Comparison of ENCODE assay signal across 8 cellular contexts in the genomic region with DNA sequence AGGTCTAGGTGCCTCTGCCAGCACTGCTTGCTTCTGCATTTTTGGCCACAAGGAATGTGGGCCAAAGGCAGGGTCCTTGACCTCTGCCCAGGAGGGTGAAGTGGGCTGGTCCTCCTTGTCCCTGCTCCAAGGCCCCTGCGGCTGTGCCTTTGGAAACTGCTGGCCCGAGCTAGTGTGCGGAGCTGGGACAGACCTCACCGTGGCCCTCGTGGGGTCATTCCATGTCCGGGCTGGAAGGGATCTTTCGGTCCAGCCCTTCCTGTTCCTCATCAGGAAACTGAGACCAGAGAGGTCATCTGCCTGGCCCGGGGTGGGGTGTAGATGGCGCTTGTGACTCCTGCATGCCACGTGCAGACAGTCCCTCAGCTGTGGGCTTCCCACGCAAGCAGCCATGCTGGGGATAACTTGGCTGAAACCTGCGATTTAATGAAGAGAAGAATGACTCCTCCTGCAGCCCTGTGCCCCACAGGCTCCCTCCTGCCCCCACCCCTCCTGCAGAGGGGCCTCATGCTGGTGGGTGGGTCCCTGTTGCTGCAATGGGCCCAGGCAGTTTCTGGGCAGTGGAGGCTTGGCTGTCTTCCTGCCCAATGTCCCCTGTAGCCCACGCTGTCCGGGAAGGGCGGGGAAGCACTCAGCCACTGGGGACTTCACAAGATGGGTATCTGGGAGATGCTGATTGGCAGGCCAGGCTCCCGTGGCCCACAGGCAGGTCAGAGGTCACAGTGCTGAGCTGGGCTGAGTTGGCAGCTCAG.
DNase-seq lines count a peak whose midpoint lies in the region; TF ChIP-seq lines count a peak whose summit lies in the region.
"Had no signal": no experiment of that assay in that cellular context is flagged by ENCODE, and none has a peak within 500 bp of the region (broad histone marks: within the 10 kb centered on the region; RNA-seq: fewer than 3 reads in every experiment).

No MANE protein-coding gene starts in this region.

- TF ChIP-seq POLR2A in breast epithelium (IDR thresholded peaks at IDR 0.05) = no peak

- WGBS in liver = 22% methylated on average over 16 of the region's 16 CpGs

- intact Hi-C loops in breast epithelium (cut with DNase I; ENCODE audit: low total_unique reads) = no loop called here

- H3K4me1 ChIP-seq in breast epithelium (peaks cover 18 to 77% of the 10 kb centered on the region in 2 donors), liver (ENCODE audit: control insufficient read depth in 4 of 4, insufficient read depth in 4 of 4, low read length in 3 of 4) (peaks cover 29 to 93% (median 80%) of the 10 kb centered on the region in 4 donors), stomach smooth muscle (ENCODE audit: control insufficient read depth, insufficient read depth, low read length) (peaks cover 91% of the 10 kb centered on the region)

- no peak for TF ChIP-seq RAD21 in liver (IDR thresholded peaks at IDR 0.05)

- CTCF ChIA-PET in GM10248 (lab: Yijun Ruan, JAX) = interaction anchor here (1.2 kb wide), 1 partner anchor 109 kb away, joined by 3 read pairs; no protein-coding TSS in a partner anchor

- H3K27me3 ChIP-seq in breast epithelium = no peaks in the 10 kb centered on the region
- no peaks in the 10 kb centered on the region for H3K27me3 ChIP-seq in liver (ENCODE audit: control insufficient read depth in 4 of 4, insufficient read depth in 4 of 4, low read length in 3 of 4)
- no peaks in the 10 kb centered on the region for H3K27me3 ChIP-seq in stomach smooth muscle (ENCODE audit: control insufficient read depth in 1 of 2, insufficient read depth in 2 of 2, low read length in 2 of 2)

- POLR2A ChIA-PET in GM10248 (lab: Yijun Ruan, JAX) = no interaction called here

- DNase-seq in M059J (ENCODE audit: low read depth) (peak; percentile 42), breast epithelium (ENCODE audit: low spot score in 2 of 2) (no peak), GM10248 (ENCODE audit: extremely low spot score) (no peak), COLO668 (lab: John Stamatoyannopoulos, UW; ENCODE audit: unreplicated experiment) (no peak)
- no peak for DNase-seq in stimulated activated CD4-positive, alpha-beta T cell treated with anti-CD3 and anti-CD28 coated beads, Interleukin-4, amount 100 ng/mL, for 1 hour
- DNase-seq: NCI-H774 had no signal

- TF ChIP-seq CTCF in breast epithelium (IDR thresholded peaks at IDR 0.05) = no peak
- TF ChIP-seq CTCF in liver (IDR thresholded peaks at IDR 0.05; ENCODE audit: low read depth, low read length, missing input control) = no peak
- no peak for TF ChIP-seq CTCF in GM10248 (IDR thresholded peaks at IDR 0.05; ENCODE audit: control extremely low read depth, extremely low read depth, low read depth, missing control alignments)

- H3K9ac ChIP-seq in liver (ENCODE audit: low read depth in 1 of 2, low read length in 2 of 2) (peak overlapping the region; percentile 18 to 63), stomach smooth muscle (ENCODE audit: low read length in 2 of 2) (peak overlapping the region in 1 of 2 donors; percentile 36)

- H3K27ac ChIP-seq in breast epithelium (peak overlapping the region; percentile 87 to 91), liver (ENCODE audit: low read depth in 1 of 2, low read length in 2 of 2) (peak overlapping the region; percentile 92 to 93), stomach smooth muscle (ENCODE audit: low read length) (peak overlapping the region; percentile 41)

- H3K4me3 ChIP-seq in breast epithelium (peak overlapping the region in 1 of 3 donors; percentile 18), liver (ENCODE audit: low read depth in 1 of 3, low read length in 3 of 3) (no peak overlapping the region), stomach smooth muscle (ENCODE audit: low read length in 2 of 2) (peak overlapping the region; percentile 3 to 22)

- H3K9me3 ChIP-seq in breast epithelium (no peaks in the 10 kb centered on the region), liver (ENCODE audit: control insufficient read depth in 4 of 4, low read length in 3 of 4) (no peaks in the 10 kb centered on the region), stomach smooth muscle (ENCODE audit: control insufficient read depth in 2 of 2, low read length in 2 of 2) (no peaks in the 10 kb centered on the region)

- no peaks in the 10 kb centered on the region for H3K36me3 ChIP-seq in breast epithelium
- H3K36me3 ChIP-seq in liver (ENCODE audit: control insufficient read depth in 4 of 4, insufficient read depth in 3 of 4, low read depth in 1 of 4, low read length in 3 of 4) = no peaks in the 10 kb centered on the region
- H3K36me3 ChIP-seq in stomach smooth muscle (ENCODE audit: control insufficient read depth in 2 of 2, insufficient read depth in 2 of 2, low read length in 2 of 2) = peaks cover 0 to 3% of the 10 kb centered on the region in 2 donors

TF ChIP-seq in liver, 16 proteins besides CTCF, POLR2A, EP300 and RAD21:
- TF ChIP-seq GABPA (IDR thresholded peaks at IDR 0.05 in 1 of 2, conservative IDR thresholded peaks at IDR 0.05 in 1 of 2) (no peak), JUND (IDR thresholded peaks at IDR 0.05) (peak in 1 of 2 donors; percentile 36), HNF4A (conservative IDR thresholded peaks at IDR 0.05) (peak; percentile 56 to 70), HNF4G (IDR thresholded peaks at IDR 0.05) (no peak), FOXA1 (IDR thresholded peaks at IDR 0.05) (peak; percentile 26), NR2F2 (IDR thresholded peaks at IDR 0.05) (peak; percentile 94), TAF1 (conservative IDR thresholded peaks at IDR 0.05) (no peak), YY1 (IDR thresholded peaks at IDR 0.05) (peak; percentile 56), FOXA2 (IDR thresholded peaks at IDR 0.05) (no peak), SP1 (IDR thresholded peaks at IDR 0.05) (peak; percentile 52), RXRA (IDR thresholded peaks at IDR 0.05) (peak; percentile 60 to 72), EGR1 (IDR thresholded peaks at IDR 0.05; ENCODE audit: low read depth in 2 of 2) (peak in 1 of 2 donors; percentile 80)
- TF ChIP-seq, protein P1, sequence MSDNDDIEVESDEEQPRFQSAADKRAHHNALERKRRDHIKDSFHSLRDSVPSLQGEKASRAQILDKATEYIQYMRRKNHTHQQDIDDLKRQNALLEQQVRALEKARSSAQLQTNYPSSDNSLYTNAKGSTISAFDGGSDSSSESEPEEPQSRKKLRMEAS (IDR thresholded peaks at IDR 0.05) = no peak
- TF ChIP-seq, protein P2, sequence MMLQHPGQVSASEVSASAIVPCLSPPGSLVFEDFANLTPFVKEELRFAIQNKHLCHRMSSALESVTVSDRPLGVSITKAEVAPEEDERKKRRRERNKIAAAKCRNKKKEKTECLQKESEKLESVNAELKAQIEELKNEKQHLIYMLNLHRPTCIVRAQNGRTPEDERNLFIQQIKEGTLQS (IDR thresholded peaks at IDR 0.05) = no peak
- TF ChIP-seq, protein P3, sequence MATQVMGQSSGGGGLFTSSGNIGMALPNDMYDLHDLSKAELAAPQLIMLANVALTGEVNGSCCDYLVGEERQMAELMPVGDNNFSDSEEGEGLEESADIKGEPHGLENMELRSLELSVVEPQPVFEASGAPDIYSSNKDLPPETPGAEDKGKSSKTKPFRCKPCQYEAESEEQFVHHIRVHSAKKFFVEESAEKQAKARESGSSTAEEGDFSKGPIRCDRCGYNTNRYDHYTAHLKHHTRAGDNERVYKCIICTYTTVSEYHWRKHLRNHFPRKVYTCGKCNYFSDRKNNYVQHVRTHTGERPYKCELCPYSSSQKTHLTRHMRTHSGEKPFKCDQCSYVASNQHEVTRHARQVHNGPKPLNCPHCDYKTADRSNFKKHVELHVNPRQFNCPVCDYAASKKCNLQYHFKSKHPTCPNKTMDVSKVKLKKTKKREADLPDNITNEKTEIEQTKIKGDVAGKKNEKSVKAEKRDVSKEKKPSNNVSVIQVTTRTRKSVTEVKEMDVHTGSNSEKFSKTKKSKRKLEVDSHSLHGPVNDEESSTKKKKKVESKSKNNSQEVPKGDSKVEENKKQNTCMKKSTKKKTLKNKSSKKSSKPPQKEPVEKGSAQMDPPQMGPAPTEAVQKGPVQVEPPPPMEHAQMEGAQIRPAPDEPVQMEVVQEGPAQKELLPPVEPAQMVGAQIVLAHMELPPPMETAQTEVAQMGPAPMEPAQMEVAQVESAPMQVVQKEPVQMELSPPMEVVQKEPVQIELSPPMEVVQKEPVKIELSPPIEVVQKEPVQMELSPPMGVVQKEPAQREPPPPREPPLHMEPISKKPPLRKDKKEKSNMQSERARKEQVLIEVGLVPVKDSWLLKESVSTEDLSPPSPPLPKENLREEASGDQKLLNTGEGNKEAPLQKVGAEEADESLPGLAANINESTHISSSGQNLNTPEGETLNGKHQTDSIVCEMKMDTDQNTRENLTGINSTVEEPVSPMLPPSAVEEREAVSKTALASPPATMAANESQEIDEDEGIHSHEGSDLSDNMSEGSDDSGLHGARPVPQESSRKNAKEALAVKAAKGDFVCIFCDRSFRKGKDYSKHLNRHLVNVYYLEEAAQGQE (IDR thresholded peaks at IDR 0.05) = no peak
- TF ChIP-seq, protein P4, sequence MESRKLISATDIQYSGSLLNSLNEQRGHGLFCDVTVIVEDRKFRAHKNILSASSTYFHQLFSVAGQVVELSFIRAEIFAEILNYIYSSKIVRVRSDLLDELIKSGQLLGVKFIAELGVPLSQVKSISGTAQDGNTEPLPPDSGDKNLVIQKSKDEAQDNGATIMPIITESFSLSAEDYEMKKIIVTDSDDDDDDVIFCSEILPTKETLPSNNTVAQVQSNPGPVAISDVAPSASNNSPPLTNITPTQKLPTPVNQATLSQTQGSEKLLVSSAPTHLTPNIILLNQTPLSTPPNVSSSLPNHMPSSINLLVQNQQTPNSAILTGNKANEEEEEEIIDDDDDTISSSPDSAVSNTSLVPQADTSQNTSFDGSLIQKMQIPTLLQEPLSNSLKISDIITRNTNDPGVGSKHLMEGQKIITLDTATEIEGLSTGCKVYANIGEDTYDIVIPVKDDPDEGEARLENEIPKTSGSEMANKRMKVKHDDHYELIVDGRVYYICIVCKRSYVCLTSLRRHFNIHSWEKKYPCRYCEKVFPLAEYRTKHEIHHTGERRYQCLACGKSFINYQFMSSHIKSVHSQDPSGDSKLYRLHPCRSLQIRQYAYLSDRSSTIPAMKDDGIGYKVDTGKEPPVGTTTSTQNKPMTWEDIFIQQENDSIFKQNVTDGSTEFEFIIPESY (IDR thresholded peaks at IDR 0.05) = peak; percentile 57

Comparison
In these comparisons a context has a peak if more than half of its experiments do, and no peak if none do; other contexts are left out.
1. H3K27ac ChIP-seq: peak in every context shown above with its lines; median percentile 92 in liver; 89 in breast epithelium; 41 in stomach smooth muscle.
2. H3K4me3 ChIP-seq: peak in stomach smooth muscle (2 of 2); none in liver (0 of 3).